In genomic region chr7:25496394-25497103, GRCh38 we compare ENCODE assay signal across 8 cellular contexts.
DNase-seq lines count a peak whose midpoint lies in the region; ATAC-seq and TF ChIP-seq lines count a peak whose summit lies in the region.

No MANE protein-coding gene starts in this region.

- no peaks in the 10 kb centered on the region for H3K9me3 Mint-ChIP-seq in activated naive CD4-positive, alpha-beta T cell treated with anti-CD3 and anti-CD28 coated beads, Interleukin-2, amount 50 U/mL, for 72 hours
- H3K9me3 Mint-ChIP-seq in stimulated activated memory B cell treated with anti-CD40 and anti-IgM and Interleukin-4, amounts not matched to agents 10 μg/mL and 1 μg/mL and 100 μg/mL, for 72 hours = no peaks in the 10 kb centered on the region
- no peaks in the 10 kb centered on the region for H3K9me3 Mint-ChIP-seq in WTC11

- DNase-seq in Ammon's horn (ENCODE audit: low spot score) (peak; percentile 51), WTC11 (ENCODE audit: low spot score) (no peak)
- DNase-seq in activated naive CD4-positive, alpha-beta T cell treated with anti-CD3 and anti-CD28 coated beads, Interleukin-2, amount 50 U/mL, for 72 hours (ENCODE audit: low spot score in 2 of 2) = peak in 1 of 2 donors; percentile 9
- no peak for DNase-seq in activated CD4-positive, CD25-positive, alpha-beta regulatory T cell (lab: John Stamatoyannopoulos, UW)

- H3K27me3 Mint-ChIP-seq in stimulated activated memory B cell treated with anti-CD40 and anti-IgM and Interleukin-4, amounts not matched to agents 10 μg/mL and 1 μg/mL and 100 μg/mL, for 72 hours = peaks cover 4% of the 10 kb centered on the region
- H3K27me3 Mint-ChIP-seq in WTC11 (ENCODE audit: low read depth) = no peaks in the 10 kb centered on the region

- CTCF ChIA-PET in WTC11 (lab: Charles Lee) = no interaction called here

- peak overlapping the region; percentile 81 to 97 for H3K27ac Mint-ChIP-seq in activated naive CD4-positive, alpha-beta T cell treated with anti-CD3 and anti-CD28 coated beads, Interleukin-2, amount 50 U/mL, for 72 hours
- peak overlapping the region; percentile 75 for H3K27ac Mint-ChIP-seq in stimulated activated memory B cell treated with anti-CD40 and anti-IgM and Interleukin-4, amounts not matched to agents 10 μg/mL and 1 μg/mL and 100 μg/mL, for 72 hours
- H3K27ac Mint-ChIP-seq in WTC11 = no peak overlapping the region

- ATAC-seq in GM19043 (IDR thresholded peaks at IDR 0.05; ENCODE audit: low read depth, unreplicated experiment) = peak; percentile 88
- ATAC-seq in HG03378 (IDR thresholded peaks at IDR 0.05; ENCODE audit: unreplicated experiment) = peak; percentile 84
- ATAC-seq in activated naive CD4-positive, alpha-beta T cell treated with anti-CD3 and anti-CD28 coated beads, Interleukin-2, amount 50 U/mL, for 72 hours = peak; percentile 70 to 71
- peak; percentile 89 for ATAC-seq in stimulated activated memory B cell treated with anti-CD40 and anti-IgM and Interleukin-4, amounts not matched to agents 10 μg/mL and 1 μg/mL and 100 μg/mL, for 72 hours
- ATAC-seq in WTC11 = no peak
- ATAC-seq in GM21576 (IDR thresholded peaks at IDR 0.05; ENCODE audit: unreplicated experiment) = no peak

- H3K4me1 Mint-ChIP-seq in stimulated activated memory B cell treated with anti-CD40 and anti-IgM and Interleukin-4, amounts not matched to agents 10 μg/mL and 1 μg/mL and 100 μg/mL, for 72 hours = peaks cover 9% of the 10 kb centered on the region
- no peaks in the 10 kb centered on the region for H3K4me1 Mint-ChIP-seq in WTC11

- POLR2A ChIA-PET in WTC11 (lab: Charles Lee) = no interaction called here

- TF ChIP-seq CTCF in WTC11 (IDR thresholded peaks at IDR 0.05) = no peak

- peaks cover 0 to 4% of the 10 kb centered on the region in 2 donors for H3K36me3 Mint-ChIP-seq in activated naive CD4-positive, alpha-beta T cell treated with anti-CD3 and anti-CD28 coated beads, Interleukin-2, amount 50 U/mL, for 72 hours
- H3K36me3 Mint-ChIP-seq in stimulated activated memory B cell treated with anti-CD40 and anti-IgM and Interleukin-4, amounts not matched to agents 10 μg/mL and 1 μg/mL and 100 μg/mL, for 72 hours = no peaks in the 10 kb centered on the region
- no peaks in the 10 kb centered on the region for H3K36me3 Mint-ChIP-seq in WTC11

- peak overlapping the region; percentile 84 for H3K4me3 Mint-ChIP-seq in stimulated activated memory B cell treated with anti-CD40 and anti-IgM and Interleukin-4, amounts not matched to agents 10 μg/mL and 1 μg/mL and 100 μg/mL, for 72 hours
- H3K4me3 Mint-ChIP-seq in WTC11 = no peak overlapping the region

TF ChIP-seq in WTC11, 78 proteins besides CTCF, POLR2A, EP300 and RAD21:
- TF ChIP-seq ERG (CRISPR knock-in tag; IDR thresholded peaks at IDR 0.05) = no peak
- TF ChIP-seq ZNF671 (CRISPR knock-in tag; IDR thresholded peaks at IDR 0.05) = no peak
- no peak for TF ChIP-seq USF1 (CRISPR knock-in tag; IDR thresholded peaks at IDR 0.05)
- TF ChIP-seq ZNF281 (CRISPR knock-in tag; IDR thresholded peaks at IDR 0.05) = no peak
- TF ChIP-seq RORB (CRISPR knock-in tag; IDR thresholded peaks at IDR 0.05) = no peak
- TF ChIP-seq KAT7 (CRISPR knock-in tag; IDR thresholded peaks at IDR 0.05; ENCODE audit: borderline replicate concordance) = no peak
- TF ChIP-seq FOXK1 (CRISPR knock-in tag; IDR thresholded peaks at IDR 0.05) = no peak
- no peak for TF ChIP-seq RELA (CRISPR knock-in tag; IDR thresholded peaks at IDR 0.05; ENCODE audit: borderline replicate concordance)
- TF ChIP-seq AFF4 (CRISPR knock-in tag; IDR thresholded peaks at IDR 0.05; ENCODE audit: borderline replicate concordance) = no peak
- TF ChIP-seq ZNF219 (CRISPR knock-in tag; IDR thresholded peaks at IDR 0.05; ENCODE audit: borderline replicate concordance) = no peak
- no peak for TF ChIP-seq TEAD1 (CRISPR knock-in tag; IDR thresholded peaks at IDR 0.05)
- TF ChIP-seq ATF1 (CRISPR knock-in tag; IDR thresholded peaks at IDR 0.05) = no peak
- no peak for TF ChIP-seq TEAD4 (CRISPR knock-in tag; IDR thresholded peaks at IDR 0.05)

Comparison
In these comparisons a context has a peak if more than half of its experiments do, and no peak if none do; other contexts are left out.
1. ATAC-seq: peak in GM19043 (single experiment), HG03378 (single experiment), activated naive CD4-positive, alpha-beta T cell treated with anti-CD3 and anti-CD28 coated beads, Interleukin-2, amount 50 U/mL, for 72 hours (2 of 2) and stimulated activated memory B cell treated with anti-CD40 and anti-IgM and Interleukin-4, amounts not matched to agents 10 μg/mL and 1 μg/mL and 100 μg/mL, for 72 hours (single experiment); none in WTC11 (single experiment) and GM21576 (single experiment).